ENCODE assay signal across 1 cellular context in the genomic region with DNA sequence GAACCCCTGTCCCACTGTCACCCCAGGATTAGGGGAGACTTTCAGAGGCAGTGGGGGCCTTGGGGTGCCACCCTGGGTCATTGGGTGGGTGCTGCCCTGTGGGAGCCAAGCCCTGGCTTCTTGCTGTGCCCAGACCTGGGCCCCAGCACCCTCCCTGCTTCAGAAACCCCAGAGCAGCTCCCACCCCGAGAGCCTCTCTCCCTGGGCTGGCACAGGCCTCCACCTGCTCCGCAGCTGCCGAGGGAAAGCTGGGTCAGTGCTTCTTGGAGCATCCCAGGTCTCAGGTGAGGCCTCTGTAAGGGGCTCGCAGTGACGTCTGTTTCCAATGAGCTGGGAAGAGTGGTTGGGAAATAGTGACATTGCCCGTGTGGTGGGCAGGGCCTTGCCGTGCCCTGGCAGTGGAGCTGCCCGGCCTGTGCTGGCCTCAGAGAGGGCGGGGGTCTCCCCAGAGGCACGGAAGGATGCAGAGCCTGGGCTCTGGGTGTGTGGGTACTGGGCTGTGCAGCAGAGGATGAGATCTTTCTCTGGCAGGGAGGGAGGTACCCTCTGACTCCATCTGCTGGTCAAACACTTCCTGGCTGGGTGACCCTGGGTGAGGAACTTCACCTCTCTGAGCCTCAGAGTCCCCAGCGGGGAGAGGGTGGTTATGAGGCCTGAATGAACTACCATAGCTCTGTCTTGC.
A peak's percentile ranks its signal among the peaks of the same experiment; 100 is the strongest.
TF ChIP-seq lines count a peak whose summit lies in the region.

No MANE protein-coding gene starts in this region.

TF ChIP-seq in SK-N-SH, 30 proteins besides CTCF, POLR2A, EP300 and RAD21:
- TF ChIP-seq SMC3 (IDR thresholded peaks at IDR 0.05; ENCODE audit: low read depth, low read length) = peak; percentile 25; the same call in 1 of the 2 replicates
- no peak for TF ChIP-seq POLR2AphosphoS5 (IDR thresholded peaks at IDR 0.05; ENCODE audit: low read depth, low read length)
